In genomic region chr20:40134176-40134575, GRCh38 we compare ENCODE assay signal across 20 cellular contexts.
"Had no signal": no experiment of that assay in that cellular context is flagged by ENCODE, and none has a peak within 500 bp of the region (broad histone marks: within the 10 kb centered on the region; RNA-seq: fewer than 3 reads in every experiment).

No MANE protein-coding gene starts in this region.

- H2AFZ ChIP-seq: parathyroid adenoma had no signal

- H3K79me2 ChIP-seq: parathyroid adenoma had no signal

- H3K4me3 ChIP-seq: gastrocnemius medialis, left lung, right lobe of liver, thoracic aorta, tibial nerve, upper lobe of right lung, uterus had no signal

- H3K27ac ChIP-seq: epithelial cell of prostate, gastrocnemius medialis, left lung, parathyroid adenoma, right lobe of liver, thoracic aorta, tibial nerve, upper lobe of right lung, uterus had no signal

- DNase-seq: cortex of kidney; effector CD8-positive, alpha-beta T cell; endodermal cell; foreskin fibroblast; gastrocnemius medialis; head of caudate nucleus; left lung; naive thymus-derived CD8-positive, alpha-beta T cell; right lobe of liver; small intestine; stimulated activated CD4-positive, alpha-beta T cell treated with anti-CD3 and anti-CD28 coated beads, Interleukin-15, amount 100 ng/mL, for 24 hours; stimulated activated CD4-positive, alpha-beta T cell treated with anti-CD3 and anti-CD28 coated beads, Interleukin-2, amount 100 ng/mL, for 48 hours; stimulated activated naive B cell treated with anti-CD40 and anti-IgM and Interleukin-4, amounts not matched to agents 10 μg/mL and 1 μg/mL and 100 μg/mL, for 72 hours; upper lobe of right lung; uterus had no signal

- ATAC-seq: esophagus mucosa; gastrocnemius medialis; left lung; naive thymus-derived CD8-positive, alpha-beta T cell; right lobe of liver; stimulated activated naive B cell treated with anti-CD40 and anti-IgM and Interleukin-4, amounts not matched to agents 10 μg/mL and 1 μg/mL and 100 μg/mL, for 72 hours; upper lobe of right lung had no signal

- H3K27me3 ChIP-seq: gastrocnemius medialis, left lung, right lobe of liver, tibial nerve, upper lobe of right lung, uterus had no signal

- H3K36me3 ChIP-seq: gastrocnemius medialis, left lung, right lobe of liver, thoracic aorta, tibial nerve, upper lobe of right lung, uterus had no signal

- H3K9ac ChIP-seq: parathyroid adenoma had no signal

- H3K9me3 ChIP-seq: gastrocnemius medialis, left lung, right lobe of liver, thoracic aorta, upper lobe of right lung, uterus had no signal

- H3K4me1 ChIP-seq: gastrocnemius medialis, left lung, parathyroid adenoma, right lobe of liver, tibial nerve, upper lobe of right lung, uterus had no signal
